Comparison of ENCODE assay signal across 1 cellular context in genomic region chr15:42401544-42402478, GRCh38.
TF ChIP-seq lines count a peak whose summit lies in the region.

No MANE protein-coding gene starts in this region.

TF ChIP-seq in GM12878, 131 proteins besides CTCF, POLR2A, EP300 and RAD21 (continued from another document):
- TF ChIP-seq ZBTB40 (IDR thresholded peaks at IDR 0.05; ENCODE audit: borderline replicate concordance) (peak; percentile 70; the same call in 1 of the 2 replicates), MEF2A (IDR thresholded peaks at IDR 0.05; ENCODE audit: insufficient read depth, low read depth, low read length) (no peak), POLR2AphosphoS5 (IDR thresholded peaks at IDR 0.05; ENCODE audit: low read length) (peak; percentile 62; the same call in 1 of the 2 replicates), NR2C1 (IDR thresholded peaks at IDR 0.05) (peak; percentile 82)
